20 cellular contexts compared by ENCODE assay signal in genomic region chr10:102654566-102654965, GRCh38. TPM values are rescaled to one million over a fixed set of nuclear protein-coding genes. Genes with fewer than 3 reads are reported as not detected.
DNase-seq lines count a peak whose midpoint lies in the region; ATAC-seq, FAIRE-seq and TF ChIP-seq lines count a peak whose summit lies in the region.
"Had no signal": no experiment of that assay in that cellular context is flagged by ENCODE, and none has a peak within 500 bp of the region (broad histone marks: within the 10 kb centered on the region; RNA-seq: fewer than 3 reads in every experiment).

No MANE protein-coding gene starts in this region.

- TF ChIP-seq EP300 in HepG2 (IDR thresholded peaks at IDR 0.05; ENCODE audit: low read depth in 2 of 2, low read length in 2 of 2) (no peak), HepG2 (CRISPR knock-in tag; IDR thresholded peaks at IDR 0.05; ENCODE audit: borderline replicate concordance) (no peak)

- no peaks in the 10 kb centered on the region for H3K27me3 Mint-ChIP-seq in activated naive CD8-positive, alpha-beta T cell treated with anti-CD3 and anti-CD28 coated beads for 36 hours
- no peaks in the 10 kb centered on the region for H3K27me3 Mint-ChIP-seq in naive thymus-derived CD4-positive, alpha-beta T cell
- H3K27me3 Mint-ChIP-seq: CD4-positive, alpha-beta memory T cell; stimulated activated memory B cell treated with anti-CD40 and anti-IgM and Interleukin-4, amounts not matched to agents 10 μg/mL and 1 μg/mL and 100 μg/mL, for 72 hours had no signal

- POLR2A ChIA-PET in HepG2 (lab: Yijun Ruan, JAX) = interaction anchor here (4.0 kb wide), 1 partner anchor 9 kb away, joined by 23 read pairs; no protein-coding TSS in a partner anchor
- POLR2A ChIA-PET in naive thymus-derived CD4-positive, alpha-beta T cell (lab: Charles Lee) = interaction anchor here (1.0 to 2.2 kb wide), 3 partner anchors 8 to 19 kb away, joined by 4 to 9 read pairs (median 5); partner anchors contain the start of gene TRIM8

- intact Hi-C loops in HepG2 (cut with micrococcal nuclease; ENCODE audit: unreplicated experiment) (no loop called here), right lobe of liver (cut with DNase I) (no loop called here)
- intact Hi-C loops in naive thymus-derived CD4-positive, alpha-beta T cell (cut with micrococcal nuclease) = no loop called here

- no TSS peak for BruUV-seq in HepG2 (replicated peaks; lab: Mats Ljungman, UMichigan)

- H2AFZ ChIP-seq in HepG2 (ENCODE audit: low read length) = no peak overlapping the region

- peaks cover 66% of the 10 kb centered on the region for H3K4me1 Mint-ChIP-seq in activated naive CD8-positive, alpha-beta T cell treated with anti-CD3 and anti-CD28 coated beads for 36 hours
- H3K4me1 Mint-ChIP-seq in naive thymus-derived CD4-positive, alpha-beta T cell = peaks cover 55 to 70% (median 62%) of the 10 kb centered on the region in 7 donors

- H3K4me1 ChIP-seq in HepG2 (ENCODE audit: insufficient read depth, low read length) = peaks cover 36% of the 10 kb centered on the region
- peaks cover 0 to 25% (median 5%) of the 10 kb centered on the region in 4 donors for H3K4me1 ChIP-seq in right lobe of liver
- peaks cover 39 to 49% of the 10 kb centered on the region in 2 donors for H3K4me1 ChIP-seq in naive thymus-derived CD4-positive, alpha-beta T cell (ENCODE audit: control insufficient read depth in 2 of 2, insufficient read depth in 2 of 2, low read length in 2 of 2)

- H3K36me3 ChIP-seq in HepG2 (replicated peaks in 1 of 2; ENCODE audit: control insufficient read depth in 1 of 2, insufficient read depth in 2 of 2, low read length in 2 of 2) (peaks cover 40 to 64% of the 10 kb centered on the region in 2 experiments), right lobe of liver (peaks cover 7 to 35% (median 15%) of the 10 kb centered on the region in 4 donors)
- peaks cover 13 to 54% (median 15%) of the 10 kb centered on the region in 3 experiments for H3K36me3 ChIP-seq in naive thymus-derived CD4-positive, alpha-beta T cell (ENCODE audit: control insufficient read depth in 2 of 3, insufficient read depth in 3 of 3, low read length in 3 of 3)
- H3K36me3 ChIP-seq: breast epithelium had no signal

- in situ Hi-C loops in HepG2 (cut with HindIII; ENCODE audit: extremely low pct_ligation_motif_present, low pct_unique_long_range_greater_than_20kb) = no loop called here
- in situ Hi-C loops in GM13976 (cut with MboI; ENCODE audit: low sequenced_read_pairs, unreplicated experiment) = no loop called here

- H3K4me2 ChIP-seq in HepG2 (ENCODE audit: low read depth, low read length) = no peak overlapping the region
- H3K4me2 ChIP-seq: smooth muscle cell had no signal

- no peak for FAIRE-seq in HepG2 (lab: Jason Lieb, UNC)
- FAIRE-seq: G401.6 had no signal

- peaks cover 59% of the 10 kb centered on the region for H4K20me1 ChIP-seq in HepG2 (ENCODE audit: insufficient read depth, low read length)

- TF ChIP-seq RAD21 in HepG2 (CRISPR knock-in tag; IDR thresholded peaks at IDR 0.05) = no peak

- no peak overlapping the region for H3K4me3 Mint-ChIP-seq in activated naive CD8-positive, alpha-beta T cell treated with anti-CD3 and anti-CD28 coated beads for 36 hours
- H3K4me3 Mint-ChIP-seq in naive thymus-derived CD4-positive, alpha-beta T cell = no peak overlapping the region
- H3K4me3 Mint-ChIP-seq: CD4-positive, alpha-beta memory T cell; endodermal cell; neural crest cell; stimulated activated memory B cell treated with anti-CD40 and anti-IgM and Interleukin-4, amounts not matched to agents 10 μg/mL and 1 μg/mL and 100 μg/mL, for 72 hours had no signal

- H3K36me3 Mint-ChIP-seq in activated naive CD8-positive, alpha-beta T cell treated with anti-CD3 and anti-CD28 coated beads for 36 hours = peaks cover 27% of the 10 kb centered on the region
- H3K36me3 Mint-ChIP-seq in naive thymus-derived CD4-positive, alpha-beta T cell = peaks cover 4 to 23% (median 8%) of the 10 kb centered on the region in 5 donors

- ATAC-seq in HepG2 (no peak), right lobe of liver (no peak)
- ATAC-seq in naive thymus-derived CD4-positive, alpha-beta T cell = no peak
- ATAC-seq: Panc1; stimulated activated memory B cell treated with anti-CD40 and anti-IgM and Interleukin-4, amounts not matched to agents 10 μg/mL and 1 μg/mL and 100 μg/mL, for 72 hours had no signal

- H3K79me2 ChIP-seq in HepG2 (ENCODE audit: insufficient read depth, low read length) = peaks cover 34% of the 10 kb centered on the region

- H3K27ac Mint-ChIP-seq in activated naive CD8-positive, alpha-beta T cell treated with anti-CD3 and anti-CD28 coated beads for 36 hours = peak overlapping the region; percentile 56
- H3K27ac Mint-ChIP-seq in naive thymus-derived CD4-positive, alpha-beta T cell = peak overlapping the region in 5 of 9 donors; percentile 6 to 87 (median 54)
- H3K27ac Mint-ChIP-seq: endodermal cell had no signal

- 90% methylated on average over 4 of the region's 7 CpGs for WGBS in HepG2 (ENCODE audit: low lambda C conversion rate)
- no CpG with 5 or more reads among the region's 7 CpGs for WGBS in right lobe of liver (ENCODE audit: insufficient coverage, low coverage, low lambda C conversion rate, missing lambda C conversion rate)

- DNase-seq in HepG2 (ENCODE audit: low spot score) (no peak), right lobe of liver (no peak), RKO (ENCODE audit: low spot score) (no peak), GM13976 (ENCODE audit: low spot score) (no peak), SKM-1 treated with dmso at 0.1 percent for 144 hours (lab: John Stamatoyannopoulos, UW; ENCODE audit: unreplicated experiment) (no peak)
- DNase-seq in activated naive CD8-positive, alpha-beta T cell treated with anti-CD3 and anti-CD28 coated beads for 36 hours = no peak
- DNase-seq in naive thymus-derived CD4-positive, alpha-beta T cell = no peak
- DNase-seq: CD4-positive, alpha-beta memory T cell; endodermal cell; H7; IMR-90; NCI-H1105; NCI-H510A treated with DMSO at 0.1 percent for 48 hours had no signal

- TF ChIP-seq CTCF in HepG2 (CRISPR knock-in tag; IDR thresholded peaks at IDR 0.05) = no peak
- TF ChIP-seq CTCF in right lobe of liver (IDR thresholded peaks at IDR 0.05) = no peak
- no peak for TF ChIP-seq CTCF in GM13976 (IDR thresholded peaks at IDR 0.05; ENCODE audit: borderline replicate concordance, control extremely low read depth, extremely low read depth, insufficient read depth, missing control alignments)

- H3K9ac ChIP-seq in HepG2 (ENCODE audit: insufficient read depth, low read depth, low read length) = no peak overlapping the region

- H3K27ac ChIP-seq in HepG2 (ENCODE audit: extremely low read length, insufficient read depth, low read length) (no peak overlapping the region), right lobe of liver (no peak overlapping the region)
- H3K27ac ChIP-seq in naive thymus-derived CD4-positive, alpha-beta T cell (ENCODE audit: low read depth, low read length) = no peak overlapping the region
- H3K27ac ChIP-seq: coronary artery had no signal

- H3K4me3 ChIP-seq in HepG2 (replicated peaks in 1 of 3; ENCODE audit: insufficient read depth in 1 of 3, low read depth in 2 of 3, low read length in 3 of 3) (no peak overlapping the region), right lobe of liver (no peak overlapping the region)
- no peak overlapping the region for H3K4me3 ChIP-seq in naive thymus-derived CD4-positive, alpha-beta T cell (ENCODE audit: low read length)
- H3K4me3 ChIP-seq: breast epithelium, coronary artery, smooth muscle cell had no signal

- no peaks in the 10 kb centered on the region for H3K9me3 ChIP-seq in HepG2 (ENCODE audit: low read length)
- H3K9me3 ChIP-seq in right lobe of liver = no peaks in the 10 kb centered on the region
- H3K9me3 ChIP-seq in naive thymus-derived CD4-positive, alpha-beta T cell (ENCODE audit: control insufficient read depth in 2 of 3, low read length in 3 of 3) = no peaks in the 10 kb centered on the region
- H3K9me3 ChIP-seq: breast epithelium had no signal

- no peaks in the 10 kb centered on the region for H3K9me3 Mint-ChIP-seq in activated naive CD8-positive, alpha-beta T cell treated with anti-CD3 and anti-CD28 coated beads for 36 hours
- H3K9me3 Mint-ChIP-seq in naive thymus-derived CD4-positive, alpha-beta T cell = no peaks in the 10 kb centered on the region
- H3K9me3 Mint-ChIP-seq: CD4-positive, alpha-beta memory T cell; endodermal cell; neural crest cell; stimulated activated memory B cell treated with anti-CD40 and anti-IgM and Interleukin-4, amounts not matched to agents 10 μg/mL and 1 μg/mL and 100 μg/mL, for 72 hours had no signal

- no peak for TF ChIP-seq POLR2A in HepG2 (IDR thresholded peaks at IDR 0.05; ENCODE audit: insufficient read depth in 1 of 2, low read depth in 2 of 2, low read length in 2 of 2)
- TF ChIP-seq POLR2A in right lobe of liver (IDR thresholded peaks at IDR 0.05) = no peak

- H3K27me3 ChIP-seq in HepG2 (ENCODE audit: control insufficient read depth in 1 of 2, insufficient read depth in 2 of 2, low read length in 2 of 2) = no peaks in the 10 kb centered on the region
- no peaks in the 10 kb centered on the region for H3K27me3 ChIP-seq in right lobe of liver
- H3K27me3 ChIP-seq in naive thymus-derived CD4-positive, alpha-beta T cell (ENCODE audit: control insufficient read depth in 2 of 2, insufficient read depth in 2 of 2, low read length in 2 of 2) = no peaks in the 10 kb centered on the region
- H3K27me3 ChIP-seq: breast epithelium had no signal

- CTCF ChIA-PET in HepG2 (lab: Yijun Ruan, JAX; ENCODE audit: low intra/inter-chr PET ratio, low total read pairs) = no interaction called here
- CTCF ChIA-PET in naive thymus-derived CD4-positive, alpha-beta T cell (lab: Charles Lee) = interaction anchor here (0.6 to 2.4 kb wide), 4 partner anchors 9 to 897 kb away, joined by 3 to 9 read pairs (median 4); partner anchors contain the start of gene TRIM8

RNA-seq across cellular contexts. Expression of gene TRIM8, which starts 10.3 kb away (rescaled TPM):
- total RNA-seq in HepG2 (2016; rRNA removed; fragmentation: Illumina TruSeq; extraction: Trizol) (38.9 and 39.8 TPM in 2 replicates), right lobe of liver (10 to 100 TPM; 34.7 to 99.8 (median 41.2) TPM)
- total RNA-seq in HepG2 (2016; cell fraction: cytosol; rRNA removed; fragmentation: Illumina TruSeq; extraction: Trizol; ENCODE audit: low read depth) = 13.4 and 13.6 TPM in 2 replicates
- total RNA-seq in HepG2 (2016; cell fraction: insoluble cytoplasmic fraction; rRNA removed; fragmentation: Illumina TruSeq; extraction: Trizol) = 33.2 and 39.7 TPM in 2 replicates
- 49.9 and 53.6 TPM in 2 replicates for total RNA-seq in HepG2 (2016; cell fraction: membrane; rRNA removed; fragmentation: Illumina TruSeq; extraction: Trizol)
- 21.9 and 30.8 TPM in 2 replicates for total RNA-seq in HepG2 (2016; cell fraction: nucleus; rRNA removed; fragmentation: Illumina TruSeq; extraction: Trizol)
- 66.5 and 84.1 TPM in 2 replicates for polyA plus RNA-seq in HepG2 (2011; rRNA removed)
- polyA plus RNA-seq in HepG2 (2011; cell fraction: cytosol; rRNA removed) = 62.9 and 70.1 TPM in 2 replicates
- 86.9 and 92.0 TPM in 2 replicates for polyA plus RNA-seq in HepG2 (2011; cell fraction: nucleus; rRNA removed)
- polyA plus RNA-seq in HepG2 (2012) = 98.0 and 117 TPM in 2 replicates
- polyA plus RNA-seq in HepG2 (2016; cell fraction: cytosol; fragmentation: Illumina TruSeq; extraction: Trizol; ENCODE audit: low read depth) = 18.4 and 21.2 TPM in 2 replicates
- 51.6 and 70.7 TPM in 2 replicates for polyA plus RNA-seq in HepG2 (2016; cell fraction: insoluble cytoplasmic fraction; fragmentation: Illumina TruSeq; extraction: Trizol; ENCODE audit: low read depth)
- polyA plus RNA-seq in HepG2 (2016; cell fraction: membrane; fragmentation: Illumina TruSeq; extraction: Trizol; ENCODE audit: low read depth) = 57.9 and 63.0 TPM in 2 replicates
- polyA plus RNA-seq in HepG2 (2016; cell fraction: nucleus; fragmentation: Illumina TruSeq; extraction: Trizol; ENCODE audit: insufficient read depth, low read depth) = 63.9 and 73.5 TPM in 2 replicates
- polyA minus RNA-seq in HepG2 (2011; rRNA and poly(A)+ RNA removed; ENCODE audit: low replicate concordance) = 23.8 and 82.1 TPM in 2 replicates
- polyA minus RNA-seq in HepG2 (2011; cell fraction: cytosol; rRNA and poly(A)+ RNA removed) = 41.1 and 48.2 TPM in 2 replicates
- 36.6 and 46.0 TPM in 2 replicates for polyA minus RNA-seq in HepG2 (2011; cell fraction: nucleus; rRNA and poly(A)+ RNA removed)
- 10 to 100 TPM; 40.4 to 41.8 TPM for total RNA-seq in activated naive CD8-positive, alpha-beta T cell treated with anti-CD3 and anti-CD28 coated beads for 36 hours
- 10 to 100 TPM; 55.2 to 88.7 (median 59.1) TPM for total RNA-seq in naive thymus-derived CD4-positive, alpha-beta T cell
- polyA plus RNA-seq in naive thymus-derived CD4-positive, alpha-beta T cell = 10 to 100 TPM; 23.9 to 50.5 TPM

RNA-seq across cellular contexts. Expression of gene ARL3, which starts 59.6 kb away (rescaled TPM):
- total RNA-seq in HepG2 (2016; rRNA removed; fragmentation: Illumina TruSeq; extraction: Trizol) (6.6 and 10.0 TPM in 2 replicates), right lobe of liver (1 to 10 TPM; 1.1 to 3.3 (median 2.3) TPM)
- 2.5 and 2.7 TPM in 2 replicates for total RNA-seq in HepG2 (2016; cell fraction: cytosol; rRNA removed; fragmentation: Illumina TruSeq; extraction: Trizol; ENCODE audit: low read depth)
- 6.6 and 10.2 TPM in 2 replicates for total RNA-seq in HepG2 (2016; cell fraction: insoluble cytoplasmic fraction; rRNA removed; fragmentation: Illumina TruSeq; extraction: Trizol)
- 3.3 and 3.5 TPM in 2 replicates for total RNA-seq in HepG2 (2016; cell fraction: membrane; rRNA removed; fragmentation: Illumina TruSeq; extraction: Trizol)
- 2.8 and 3.0 TPM in 2 replicates for total RNA-seq in HepG2 (2016; cell fraction: nucleus; rRNA removed; fragmentation: Illumina TruSeq; extraction: Trizol)
- 3.9 and 5.2 TPM in 2 replicates for polyA plus RNA-seq in HepG2 (2011; rRNA removed)
- polyA plus RNA-seq in HepG2 (2011; cell fraction: cytosol; rRNA removed) = 2.9 and 3.4 TPM in 2 replicates
- 1.2 and 1.4 TPM in 2 replicates for polyA plus RNA-seq in HepG2 (2011; cell fraction: nucleus; rRNA removed)
- 5.8 TPM in 2 replicates for polyA plus RNA-seq in HepG2 (2012)
- 3.3 and 3.9 TPM in 2 replicates for polyA plus RNA-seq in HepG2 (2016; cell fraction: cytosol; fragmentation: Illumina TruSeq; extraction: Trizol; ENCODE audit: low read depth)
- 10.6 and 12.6 TPM in 2 replicates for polyA plus RNA-seq in HepG2 (2016; cell fraction: insoluble cytoplasmic fraction; fragmentation: Illumina TruSeq; extraction: Trizol; ENCODE audit: low read depth)
- 2.9 and 3.5 TPM in 2 replicates for polyA plus RNA-seq in HepG2 (2016; cell fraction: membrane; fragmentation: Illumina TruSeq; extraction: Trizol; ENCODE audit: low read depth)
- polyA plus RNA-seq in HepG2 (2016; cell fraction: nucleus; fragmentation: Illumina TruSeq; extraction: Trizol; ENCODE audit: insufficient read depth, low read depth) = 4.1 and 5.5 TPM in 2 replicates
- polyA minus RNA-seq in HepG2 (2011; rRNA and poly(A)+ RNA removed; ENCODE audit: low replicate concordance) = 0.94 and 3.1 TPM in 2 replicates
- 1.3 and 1.5 TPM in 2 replicates for polyA minus RNA-seq in HepG2 (2011; cell fraction: cytosol; rRNA and poly(A)+ RNA removed)
- 1.4 and 1.7 TPM in 2 replicates for polyA minus RNA-seq in HepG2 (2011; cell fraction: nucleus; rRNA and poly(A)+ RNA removed)
- 1 to 10 TPM; 5.7 to 6.2 TPM for total RNA-seq in activated naive CD8-positive, alpha-beta T cell treated with anti-CD3 and anti-CD28 coated beads for 36 hours
- 1 to 10 TPM; 1.3 to 5.1 (median 2.9) TPM for total RNA-seq in naive thymus-derived CD4-positive, alpha-beta T cell
- polyA plus RNA-seq in naive thymus-derived CD4-positive, alpha-beta T cell = 1 to 10 TPM; 2.2 to 3.4 TPM

RNA-seq across cellular contexts. Expression of gene SFXN2, which starts 59.9 kb away (rescaled TPM):
- total RNA-seq in HepG2 (2016; rRNA removed; fragmentation: Illumina TruSeq; extraction: Trizol) (20.6 and 21.1 TPM in 2 replicates), right lobe of liver (10 to 100 TPM in 4 of 6 experiments, 1 to 10 TPM in 2; 7.1 to 29.7 (median 16.5) TPM)
- total RNA-seq in HepG2 (2016; cell fraction: cytosol; rRNA removed; fragmentation: Illumina TruSeq; extraction: Trizol; ENCODE audit: low read depth) = 3.3 and 5.4 TPM in 2 replicates
- total RNA-seq in HepG2 (2016; cell fraction: insoluble cytoplasmic fraction; rRNA removed; fragmentation: Illumina TruSeq; extraction: Trizol) = 20.6 and 21.4 TPM in 2 replicates
- total RNA-seq in HepG2 (2016; cell fraction: membrane; rRNA removed; fragmentation: Illumina TruSeq; extraction: Trizol) = 11.4 and 11.6 TPM in 2 replicates
- 28.0 and 31.8 TPM in 2 replicates for total RNA-seq in HepG2 (2016; cell fraction: nucleus; rRNA removed; fragmentation: Illumina TruSeq; extraction: Trizol)
- 12.8 and 13.2 TPM in 2 replicates for polyA plus RNA-seq in HepG2 (2011; rRNA removed)
- polyA plus RNA-seq in HepG2 (2011; cell fraction: cytosol; rRNA removed) = 5.4 and 6.9 TPM in 2 replicates
- polyA plus RNA-seq in HepG2 (2011; cell fraction: nucleus; rRNA removed) = 22.9 and 27.4 TPM in 2 replicates
- 3.6 and 9.3 TPM in 2 replicates for polyA plus RNA-seq in HepG2 (2012)
- polyA plus RNA-seq in HepG2 (2016; cell fraction: cytosol; fragmentation: Illumina TruSeq; extraction: Trizol; ENCODE audit: low read depth) = 3.8 and 4.0 TPM in 2 replicates
- polyA plus RNA-seq in HepG2 (2016; cell fraction: insoluble cytoplasmic fraction; fragmentation: Illumina TruSeq; extraction: Trizol; ENCODE audit: low read depth) = 19.3 and 19.8 TPM in 2 replicates
- polyA plus RNA-seq in HepG2 (2016; cell fraction: membrane; fragmentation: Illumina TruSeq; extraction: Trizol; ENCODE audit: low read depth) = 7.4 and 7.7 TPM in 2 replicates
- polyA plus RNA-seq in HepG2 (2016; cell fraction: nucleus; fragmentation: Illumina TruSeq; extraction: Trizol; ENCODE audit: insufficient read depth, low read depth) = 35.9 and 39.3 TPM in 2 replicates
- polyA minus RNA-seq in HepG2 (2011; rRNA and poly(A)+ RNA removed; ENCODE audit: low replicate concordance) = 40.1 and 60.7 TPM in 2 replicates
- polyA minus RNA-seq in HepG2 (2011; cell fraction: cytosol; rRNA and poly(A)+ RNA removed) = 4.2 and 4.6 TPM in 2 replicates
- 22.6 and 30.6 TPM in 2 replicates for polyA minus RNA-seq in HepG2 (2011; cell fraction: nucleus; rRNA and poly(A)+ RNA removed)
- total RNA-seq in activated naive CD8-positive, alpha-beta T cell treated with anti-CD3 and anti-CD28 coated beads for 36 hours = 10 to 100 TPM; 23.6 to 28.0 TPM
- 10 to 100 TPM; 11.6 to 32.1 (median 26.8) TPM for total RNA-seq in naive thymus-derived CD4-positive, alpha-beta T cell
- 10 to 100 TPM; 11.4 to 17.5 TPM for polyA plus RNA-seq in naive thymus-derived CD4-positive, alpha-beta T cell
